ENCODE assay signal across 9 cellular contexts in the genomic region with DNA sequence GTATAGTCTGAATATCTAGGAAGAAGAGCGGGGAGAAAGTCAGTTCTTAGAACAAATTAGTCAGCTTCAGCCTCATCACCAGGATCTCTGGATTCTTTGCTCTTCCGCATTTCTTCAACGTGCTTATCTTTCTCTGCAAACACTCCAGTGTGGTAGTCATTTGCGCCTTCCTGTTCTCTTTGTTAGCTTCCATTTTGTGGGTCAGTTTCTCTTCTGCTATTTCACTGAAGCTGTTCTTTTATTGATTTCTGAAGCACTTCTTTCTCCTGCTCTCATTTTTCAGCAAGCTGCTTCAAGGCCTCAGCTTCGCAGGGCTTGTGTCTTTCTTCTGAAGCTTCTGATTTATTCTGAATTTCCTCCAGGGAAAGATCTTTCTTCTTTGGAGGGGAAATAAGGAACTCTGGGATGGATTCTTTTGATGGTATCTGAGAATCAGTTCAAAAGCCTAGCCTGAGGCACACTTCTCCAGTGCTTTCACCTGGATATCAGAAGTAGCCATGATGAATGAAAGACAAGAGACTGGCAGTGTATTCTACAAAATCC. TPM values are rescaled to one million over a fixed set of nuclear protein-coding genes. Genes with fewer than 3 reads are reported as not detected.
A peak's percentile ranks its signal among the peaks of the same experiment; 100 is the strongest.
DNase-seq lines count a peak whose midpoint lies in the region; ATAC-seq and TF ChIP-seq lines count a peak whose summit lies in the region.
"Had no signal": no experiment of that assay in that cellular context is flagged by ENCODE, and none has a peak within 500 bp of the region (broad histone marks: within the 10 kb centered on the region; RNA-seq: fewer than 3 reads in every experiment).

No MANE protein-coding gene starts in this region.

- H2AFZ ChIP-seq in Loucy (ENCODE audit: low read length) = peak overlapping the region; percentile 68

- intact Hi-C loops in stomach (cut with DNase I; ENCODE audit: low total_unique reads) = no loop called here
- intact Hi-C loops in CD4-positive, alpha-beta memory T cell (cut with micrococcal nuclease) = no loop called here

- H3K4me2 ChIP-seq in DOHH2 (ENCODE audit: low read length) = peak overlapping the region; percentile 69
- no peak overlapping the region for H3K4me2 ChIP-seq in Loucy (ENCODE audit: low read depth, low read length, poor library complexity, severe bottlenecking)

- H3K9ac ChIP-seq in Loucy (ENCODE audit: low read depth, low read length, poor library complexity, severe bottlenecking) (no peak overlapping the region), endodermal cell (ENCODE audit: extremely low read depth, low read length, poor library complexity, severe bottlenecking) (peak overlapping the region; percentile 53)

- H3K9me3 ChIP-seq in DOHH2 (ENCODE audit: control insufficient read depth, insufficient read depth, low read length) (peaks cover 3% of the 10 kb centered on the region; the same call in 1 of the 2 replicates), Loucy (ENCODE audit: insufficient read depth, low read depth, low read length) (no peaks in the 10 kb centered on the region), endodermal cell (ENCODE audit: control insufficient read depth, low read length) (peaks cover 32% of the 10 kb centered on the region), stomach (no peaks in the 10 kb centered on the region)
- no peaks in the 10 kb centered on the region for H3K9me3 ChIP-seq in CD4-positive, alpha-beta memory T cell (ENCODE audit: control insufficient read depth in 1 of 2, low read length in 2 of 2)

- H3K9me2 ChIP-seq in DOHH2 (replicated peaks; ENCODE audit: control insufficient read depth, low read length) (no peaks in the 10 kb centered on the region), Loucy (replicated peaks; ENCODE audit: low read depth, low read length) (no peaks in the 10 kb centered on the region)

- H3K4me3 Mint-ChIP-seq in endodermal cell = no peak overlapping the region
- no peak overlapping the region for H3K4me3 Mint-ChIP-seq in CD4-positive, alpha-beta memory T cell
- H3K4me3 Mint-ChIP-seq: brain had no signal

- H3K4me1 ChIP-seq in DOHH2 (ENCODE audit: control insufficient read depth, low read length) (peaks cover 28% of the 10 kb centered on the region), Loucy (ENCODE audit: insufficient read depth, low read length, poor library complexity, severe bottlenecking) (peaks cover 6% of the 10 kb centered on the region), endodermal cell (ENCODE audit: control insufficient read depth, insufficient read depth, low read length) (peaks cover 2% of the 10 kb centered on the region), stomach (peaks cover 0 to 8% (median 0%) of the 10 kb centered on the region in 4 donors)
- H3K4me1 ChIP-seq in CD4-positive, alpha-beta memory T cell (ENCODE audit: insufficient read depth, low read length) = no peaks in the 10 kb centered on the region

- ATAC-seq in GM21360 (IDR thresholded peaks at IDR 0.05; ENCODE audit: unreplicated experiment) (peak; percentile 73), GM21526 (IDR thresholded peaks at IDR 0.05; ENCODE audit: low FRiP score, unreplicated experiment) (no peak)

- peaks cover 45% of the 10 kb centered on the region for H3K9me3 Mint-ChIP-seq in endodermal cell
- peaks cover 2 to 37% (median 12%) of the 10 kb centered on the region in 8 donors for H3K9me3 Mint-ChIP-seq in CD4-positive, alpha-beta memory T cell

- TF ChIP-seq EP300 in stomach (IDR thresholded peaks at IDR 0.05) = no peak

- peaks cover 18% of the 10 kb centered on the region for H3K36me3 ChIP-seq in DOHH2 (ENCODE audit: control insufficient read depth, low read length)
- H3K36me3 ChIP-seq in Loucy (ENCODE audit: insufficient read depth, low read length) = no peaks in the 10 kb centered on the region
- H3K36me3 ChIP-seq in endodermal cell (ENCODE audit: control insufficient read depth, insufficient read depth, low read length) = no peaks in the 10 kb centered on the region
- H3K36me3 ChIP-seq in stomach = peaks cover 0 to 11% (median 7%) of the 10 kb centered on the region in 4 donors
- H3K36me3 ChIP-seq in CD4-positive, alpha-beta memory T cell (ENCODE audit: insufficient read depth, low read length) = no peaks in the 10 kb centered on the region

- CTCF ChIA-PET in CD4-positive, alpha-beta memory T cell (lab: Charles Lee; ENCODE audit: partially characterized antibody) = interaction anchor here (0.8 to 1.4 kb wide), 3 partner anchors 19 to 34 kb away, joined by 3 read pairs; no protein-coding TSS in a partner anchor

- peak overlapping the region; percentile 93 for H3K27ac Mint-ChIP-seq in endodermal cell
- peak overlapping the region in 2 of 7 donors; percentile 22 to 57 for H3K27ac Mint-ChIP-seq in CD4-positive, alpha-beta memory T cell
- H3K27ac Mint-ChIP-seq: brain had no signal

- H3K79me2 ChIP-seq in DOHH2 (ENCODE audit: control insufficient read depth, low read length) = no peaks in the 10 kb centered on the region
- no peaks in the 10 kb centered on the region for H3K79me2 ChIP-seq in Loucy (ENCODE audit: insufficient read depth, low read length)

- no peak for DNase-seq in endodermal cell
- no peak for DNase-seq in stomach
- no peak for DNase-seq in NCI-H446 treated with DMSO at 0.1 percent for 48 hours (lab: John Stamatoyannopoulos, UW)
- no peak for DNase-seq in CD4-positive, alpha-beta memory T cell

- POLR2A ChIA-PET in CD4-positive, alpha-beta memory T cell (lab: Charles Lee; ENCODE audit: partially characterized antibody) = interaction anchor here (0.9 to 1.9 kb wide), 5 partner anchors 13 to 245 kb away, joined by 3 to 6 read pairs (median 5); partner anchors contain the start of genes AMN1 and RESF1

- TF ChIP-seq POLR2A in stomach (IDR thresholded peaks at IDR 0.05) = no peak

- WGBS in endodermal cell (ENCODE audit: insufficient coverage in 1 of 2, insufficient read length in 1 of 2), 2 experiments = 53 to 65% methylated on average over 4 to 5 of the region's 5 CpGs
- WGBS in stomach, 5 donors = 31 to 40% (median 31%) methylated on average over 5 of the region's 5 CpGs

- peaks cover 33% of the 10 kb centered on the region for H3K36me3 Mint-ChIP-seq in endodermal cell (ENCODE audit: low read depth)
- peaks cover 25 to 43% of the 10 kb centered on the region in 2 donors for H3K36me3 Mint-ChIP-seq in CD4-positive, alpha-beta memory T cell

- H3K27ac ChIP-seq in DOHH2 (ENCODE audit: low read depth, low read length) = peak overlapping the region; percentile 65
- H3K27ac ChIP-seq in endodermal cell (ENCODE audit: low read depth, low read length) = peak overlapping the region; percentile 58
- H3K27ac ChIP-seq in stomach = peak overlapping the region in 4 of 5 donors; percentile 25 to 79 (median 56)
- H3K27ac ChIP-seq in CD4-positive, alpha-beta memory T cell (ENCODE audit: low read depth, low read length) = no peak overlapping the region

- peaks cover 18% of the 10 kb centered on the region for H3K4me1 Mint-ChIP-seq in endodermal cell
- H3K4me1 Mint-ChIP-seq in CD4-positive, alpha-beta memory T cell = peaks cover 0 to 17% (median 8%) of the 10 kb centered on the region in 4 donors
- H3K4me1 Mint-ChIP-seq: brain had no signal

- H3K4me3 ChIP-seq in DOHH2 (ENCODE audit: low read length) = peak overlapping the region; percentile 51
- H3K4me3 ChIP-seq in Loucy (ENCODE audit: low read length, poor library complexity, severe bottlenecking) = no peak overlapping the region
- H3K4me3 ChIP-seq in endodermal cell (ENCODE audit: low read length) = peak overlapping the region; percentile 46
- H3K4me3 ChIP-seq in stomach = no peak overlapping the region
- no peak overlapping the region for H3K4me3 ChIP-seq in CD4-positive, alpha-beta memory T cell (ENCODE audit: low read length in 2 of 2)

- no peaks in the 10 kb centered on the region for H4K20me1 ChIP-seq in DOHH2 (ENCODE audit: control insufficient read depth, insufficient read depth, low read depth, low read length)
- no peaks in the 10 kb centered on the region for H4K20me1 ChIP-seq in Loucy (ENCODE audit: insufficient read depth, low read length, poor library complexity, severe bottlenecking)

- H3F3A ChIP-seq in DOHH2 (ENCODE audit: control insufficient read depth, insufficient read depth) = peaks cover 3% of the 10 kb centered on the region; the same call in 1 of the 2 replicates
- H3F3A ChIP-seq in Loucy (ENCODE audit: low read depth) = no peaks in the 10 kb centered on the region

- TF ChIP-seq CTCF in DOHH2 (IDR thresholded peaks at IDR 0.05; ENCODE audit: low read depth, low read length, poor library complexity, severe bottlenecking) (no peak), Loucy (conservative IDR thresholded peaks at IDR 0.05; ENCODE audit: low read length) (no peak), endodermal cell (conservative IDR thresholded peaks at IDR 0.05) (no peak), stomach (IDR thresholded peaks at IDR 0.05) (no peak)

- H3K27me3 ChIP-seq in DOHH2 (ENCODE audit: control insufficient read depth, low read length) = no peaks in the 10 kb centered on the region
- H3K27me3 ChIP-seq in Loucy (ENCODE audit: insufficient read depth, low read length, poor library complexity, severe bottlenecking) = no peaks in the 10 kb centered on the region
- H3K27me3 ChIP-seq in endodermal cell (ENCODE audit: control insufficient read depth, insufficient read depth, low read length, poor library complexity, severe bottlenecking) = no peaks in the 10 kb centered on the region
- H3K27me3 ChIP-seq in stomach = no peaks in the 10 kb centered on the region
- no peaks in the 10 kb centered on the region for H3K27me3 ChIP-seq in CD4-positive, alpha-beta memory T cell (ENCODE audit: insufficient read depth, low read length)

- no peaks in the 10 kb centered on the region for H3K27me3 Mint-ChIP-seq in endodermal cell (ENCODE audit: insufficient read depth)
- no peaks in the 10 kb centered on the region for H3K27me3 Mint-ChIP-seq in CD4-positive, alpha-beta memory T cell
- H3K27me3 Mint-ChIP-seq: brain had no signal

RNA-seq across cellular contexts. Expression of gene AMN1, which starts 13.5 kb away (rescaled TPM):
- total RNA-seq in endodermal cell = 10 to 100 TPM; 12.5 to 15.2 TPM
- polyA plus RNA-seq in endodermal cell (2013, experiment 1 of 2) = 16.5 TPM
- 19.7 TPM for polyA plus RNA-seq in endodermal cell (2013, experiment 2 of 2)
- 100 to 1,000 TPM in 1 of 5 donors, 10 to 100 TPM in 1, 1 to 10 TPM in 2, not detected in 1; 2.9 to 131 (median 15.6) TPM for total RNA-seq in stomach
- polyA plus RNA-seq in stomach = 10 to 100 TPM in 2 of 3 donors, 1 to 10 TPM in 1; 7.9 to 12.5 (median 11.2) TPM
- total RNA-seq in CD4-positive, alpha-beta memory T cell = 10 to 100 TPM; 15.3 to 18.4 TPM
- polyA plus RNA-seq in CD4-positive, alpha-beta memory T cell = 10 to 100 TPM in 1 of 2 donors, 1 to 10 TPM in 1; 9.6 to 14.4 TPM

RNA-seq across cellular contexts. Expression of gene ETFBKMT, which starts 55.9 kb away (rescaled TPM):
- total RNA-seq in endodermal cell (1 to 10 TPM; 2.0 to 2.4 TPM), stomach (1 to 10 TPM in 4 of 5 donors, not detected in 1; 1.7 to 5.0 (median 4.8) TPM)
- 0.82 TPM for polyA plus RNA-seq in endodermal cell (2013, experiment 1 of 2)
- polyA plus RNA-seq in endodermal cell (2013, experiment 2 of 2) = 1.3 TPM
- polyA plus RNA-seq in stomach = 1 to 10 TPM; 1.1 to 3.1 (median 2.4) TPM
- total RNA-seq in CD4-positive, alpha-beta memory T cell = 1 to 10 TPM; 1.5 to 1.8 TPM
- polyA plus RNA-seq in CD4-positive, alpha-beta memory T cell = 1 to 10 TPM; 1.3 to 2.2 TPM

Comparison
In these comparisons a context has a peak if more than half of its experiments do, and no peak if none do; other contexts are left out.
1. H3K4me3 ChIP-seq: peak in DOHH2 (single experiment) and endodermal cell (single experiment); none in Loucy (single experiment), stomach (0 of 4) and CD4-positive, alpha-beta memory T cell (0 of 2).